ENCODE assay signal across 2 cellular contexts in genomic region chr14:23054000-23054811, GRCh38.
TF ChIP-seq lines count a peak whose summit lies in the region.

No MANE protein-coding gene starts in this region.

TF ChIP-seq in IMR-90, 13 proteins besides CTCF, POLR2A, EP300 and RAD21:
- TF ChIP-seq USF2 (IDR thresholded peaks at IDR 0.05; ENCODE audit: low read depth, low read length) (no peak), SMC3 (IDR thresholded peaks at IDR 0.05; ENCODE audit: low read depth, low read length) (peak; percentile 39)

TF ChIP-seq in K562, 482 proteins besides CTCF, POLR2A, EP300 and RAD21 (continues in another document):
- no peak for TF ChIP-seq THRAP3 (IDR thresholded peaks at IDR 0.05; ENCODE audit: borderline replicate concordance)
- peak; percentile 51; the same call in 1 of the 2 replicates for TF ChIP-seq STAG1 (CRISPR knock-in tag; IDR thresholded peaks at IDR 0.05; ENCODE audit: borderline replicate concordance)
- no peak for TF ChIP-seq NR3C1 (CRISPR knock-in tag; IDR thresholded peaks at IDR 0.05)
- peak; percentile 63; the same call in 1 of the 2 replicates for TF ChIP-seq DEAF1 (CRISPR knock-in tag; IDR thresholded peaks at IDR 0.05)
- no peak for TF ChIP-seq BRD4 (IDR thresholded peaks at IDR 0.05)
- TF ChIP-seq NFIX (CRISPR knock-in tag; IDR thresholded peaks at IDR 0.05; ENCODE audit: low read depth), result no peak
- TF ChIP-seq MYC (IDR thresholded peaks at IDR 0.05; ENCODE audit: low read depth, low read length), result peak; percentile 42; the same call in 1 of the 2 replicates
- TF ChIP-seq MYC (CRISPR knock-in tag; IDR thresholded peaks at IDR 0.05; ENCODE audit: borderline replicate concordance, low read depth), result no peak
- TF ChIP-seq USF2 (CRISPR knock-in tag; IDR thresholded peaks at IDR 0.05), result no peak
- no peak for TF ChIP-seq DMBX1 (CRISPR knock-in tag; IDR thresholded peaks at IDR 0.05; ENCODE audit: borderline replicate concordance)
- TF ChIP-seq ZNF740 (CRISPR knock-in tag; IDR thresholded peaks at IDR 0.05), result peak; percentile 72; the same call in 1 of the 2 replicates
- TF ChIP-seq ZNF740 (tag; IDR thresholded peaks at IDR 0.05), result no peak
- no peak for TF ChIP-seq ZNF232 (CRISPR knock-in tag; IDR thresholded peaks at IDR 0.05)
- no peak for TF ChIP-seq SIN3B (IDR thresholded peaks at IDR 0.05; ENCODE audit: low read depth)
- TF ChIP-seq CHD4 (IDR thresholded peaks at IDR 0.05; ENCODE audit: insufficient read depth, insufficient replicate concordance, low read depth, low read length, poor library complexity, severe bottlenecking), result no peak
- TF ChIP-seq TGIF2 (CRISPR knock-in tag; IDR thresholded peaks at IDR 0.05), result no peak
- TF ChIP-seq ZNF133 (CRISPR knock-in tag; IDR thresholded peaks at IDR 0.05), result no peak
- TF ChIP-seq CHAMP1 (IDR thresholded peaks at IDR 0.05), result no peak
- no peak for TF ChIP-seq KAT2B (IDR thresholded peaks at IDR 0.05; ENCODE audit: low read depth, low read length)
- no peak for TF ChIP-seq SMARCA4 (IDR thresholded peaks at IDR 0.05)
- no peak for TF ChIP-seq GTF2F1 (IDR thresholded peaks at IDR 0.05; ENCODE audit: low read depth, low read length)
- TF ChIP-seq ZNF41 (CRISPR knock-in tag; conservative IDR thresholded peaks at IDR 0.05), result no peak
- TF ChIP-seq OTX1 (CRISPR knock-in tag; IDR thresholded peaks at IDR 0.05), result no peak
- TF ChIP-seq RHOXF2B (CRISPR knock-in tag; conservative IDR thresholded peaks at IDR 0.05), result no peak
- peak; percentile 64; the same call in 1 of the 2 replicates for TF ChIP-seq CC2D1A (IDR thresholded peaks at IDR 0.05)
- TF ChIP-seq CREBBP (IDR thresholded peaks at IDR 0.05; ENCODE audit: low read depth, low read length), result no peak
- TF ChIP-seq ZNF655 (CRISPR knock-in tag; IDR thresholded peaks at IDR 0.05), result no peak
- TF ChIP-seq TAF7 (tag; IDR thresholded peaks at IDR 0.05), result no peak
- peak; percentile 86 for TF ChIP-seq SMC3 (conservative IDR thresholded peaks at IDR 0.05; ENCODE audit: insufficient read depth, low read depth, low read length)
- no peak for TF ChIP-seq HDAC1 (IDR thresholded peaks at IDR 0.05)
- TF ChIP-seq CUX1 (CRISPR knock-in tag; IDR thresholded peaks at IDR 0.05), result no peak
- TF ChIP-seq RFX1 (IDR thresholded peaks at IDR 0.05), result no peak
- no peak for TF ChIP-seq FOXA1 (IDR thresholded peaks at IDR 0.05; ENCODE audit: borderline replicate concordance)
- TF ChIP-seq TFAP4 (CRISPR knock-in tag; IDR thresholded peaks at IDR 0.05; ENCODE audit: borderline replicate concordance), result peak; percentile 42; the same call in 1 of the 2 replicates
- TF ChIP-seq REST (CRISPR knock-in tag; IDR thresholded peaks at IDR 0.05; ENCODE audit: low read depth), result no peak
- no peak for TF ChIP-seq ZNF146 (CRISPR knock-in tag; IDR thresholded peaks at IDR 0.05; ENCODE audit: unreplicated experiment)
- peak; percentile 60; the same call in 1 of the 2 replicates for TF ChIP-seq ARID2 (IDR thresholded peaks at IDR 0.05)
- no peak for TF ChIP-seq PTBP1 (IDR thresholded peaks at IDR 0.05; ENCODE audit: low read depth, low read length)
- TF ChIP-seq NFIC (IDR thresholded peaks at IDR 0.05), result peak; percentile 75
- no peak for TF ChIP-seq POLR2AphosphoS2 (IDR thresholded peaks at IDR 0.05; ENCODE audit: low read length)
- no peak for TF ChIP-seq NCOR1 (IDR thresholded peaks at IDR 0.05)
- TF ChIP-seq SMARCB1 (IDR thresholded peaks at IDR 0.05; ENCODE audit: insufficient read length, low read depth), result no peak
- peak; percentile 39; the same call in 1 of the 2 replicates for TF ChIP-seq RB1 (IDR thresholded peaks at IDR 0.05; ENCODE audit: low read depth)
- TF ChIP-seq PRMT5 (CRISPR knock-in tag; IDR thresholded peaks at IDR 0.05), result no peak
- TF ChIP-seq THRB (CRISPR knock-in tag; conservative IDR thresholded peaks at IDR 0.05), result no peak
- no peak for TF ChIP-seq MAX (CRISPR knock-in tag; IDR thresholded peaks at IDR 0.05)
- no peak for TF ChIP-seq ZNF12 (CRISPR knock-in tag; IDR thresholded peaks at IDR 0.05)
